8 cellular contexts compared by ENCODE assay signal in genomic region chr6:122838060-122838780, GRCh38. TPM values are rescaled to one million over a fixed set of nuclear protein-coding genes. Genes with fewer than 3 reads are reported as not detected.
A peak's percentile ranks its signal among the peaks of the same experiment; 100 is the strongest.
DNase-seq lines count a peak whose midpoint lies in the region; ATAC-seq, FAIRE-seq and TF ChIP-seq lines count a peak whose summit lies in the region.

No MANE protein-coding gene starts in this region.

- POLR2A ChIA-PET in HepG2 (lab: Yijun Ruan, JAX), result interaction anchor here (1.8 to 2.0 kb wide), 2 partner anchors 49 to 94 kb away, joined by 5 to 18 read pairs; partner anchors contain the start of gene SMPDL3A

- peak; percentile 49; the same call in 1 of the 2 replicates for TF ChIP-seq RAD21 in HepG2 (CRISPR knock-in tag; IDR thresholded peaks at IDR 0.05)

- H3K4me2 ChIP-seq in HepG2 (ENCODE audit: low read depth, low read length), result no peak overlapping the region

- H3K9me3 ChIP-seq in adrenal gland (replicated peaks in 1 of 3) (no peaks in the 10 kb centered on the region), HepG2 (ENCODE audit: low read length) (no peaks in the 10 kb centered on the region), tibial artery (no peaks in the 10 kb centered on the region)

- ATAC-seq in HepG2 (no peak; the same call in 2 of the 3 replicates), sciatic nerve (no peak)

- CTCF ChIA-PET in HepG2 (lab: Yijun Ruan, JAX; ENCODE audit: low intra/inter-chr PET ratio, low total read pairs), result interaction anchor here (1.5 to 3.9 kb wide), 4 partner anchors 49 to 107 kb away, joined by 11 to 119 read pairs (median 46); partner anchors contain the start of gene SMPDL3A

- no TSS peak for BruUV-seq in HepG2 (replicated peaks; lab: Mats Ljungman, UMichigan)

- TF ChIP-seq EP300 in HepG2 (IDR thresholded peaks at IDR 0.05; ENCODE audit: low read depth in 2 of 2, low read length in 2 of 2), result no peak
- TF ChIP-seq EP300 in HepG2 (CRISPR knock-in tag; IDR thresholded peaks at IDR 0.05; ENCODE audit: borderline replicate concordance), result no peak

- no peak overlapping the region for H2AFZ ChIP-seq in HepG2 (ENCODE audit: low read length)

- H3K36me3 ChIP-seq in adrenal gland (replicated peaks in 1 of 2) (no peaks in the 10 kb centered on the region), HepG2 (replicated peaks in 1 of 2; ENCODE audit: control insufficient read depth in 1 of 2, insufficient read depth in 2 of 2, low read length in 2 of 2) (no peaks in the 10 kb centered on the region), tibial artery (no peaks in the 10 kb centered on the region)

- no peak overlapping the region for H3K27ac ChIP-seq in adrenal gland
- no peak overlapping the region for H3K27ac ChIP-seq in HepG2 (ENCODE audit: extremely low read length, insufficient read depth, low read length)
- no peak overlapping the region for H3K27ac ChIP-seq in tibial artery

- no peak for FAIRE-seq in HepG2 (lab: Jason Lieb, UNC)

- H3K4me3 ChIP-seq in adrenal gland, result no peak overlapping the region
- H3K4me3 ChIP-seq in HepG2 (replicated peaks in 1 of 3; ENCODE audit: insufficient read depth in 1 of 3, low read depth in 2 of 3, low read length in 3 of 3), result no peak overlapping the region
- no peak overlapping the region for H3K4me3 ChIP-seq in tibial artery

- intact Hi-C loops in adrenal gland (cut with DNase I), result loop anchor here (2.0 to 5.0 kb wide), 3 partner anchors 91 to 107 kb away; no protein-coding TSS in a partner anchor
- intact Hi-C loops in HepG2 (cut with micrococcal nuclease; ENCODE audit: unreplicated experiment), result loop anchor here (1.0 to 10.0 kb wide), 4 partner anchors 49 to 346 kb away; partner anchors contain the start of genes PKIB and SMPDL3A
- intact Hi-C loops in sciatic nerve (cut with DNase I), result loop anchor here (5.0 kb wide), 1 partner anchor 106 kb away; no protein-coding TSS in a partner anchor
- intact Hi-C loops in tibial artery (cut with DNase I; ENCODE audit: low total_unique reads), result loop anchor here (5.0 kb wide), 1 partner anchor 106 kb away; no protein-coding TSS in a partner anchor

- WGBS in adrenal gland, 4 donors, result 78 to 88% (median 81%) methylated on average over 3 of the region's 3 CpGs
- 18% methylated on average over 3 of the region's 3 CpGs for WGBS in HepG2 (ENCODE audit: low lambda C conversion rate)

- H3K4me1 ChIP-seq in adrenal gland (replicated peaks in 1 of 2) (no peaks in the 10 kb centered on the region), HepG2 (ENCODE audit: insufficient read depth, low read length) (no peaks in the 10 kb centered on the region), tibial artery (no peaks in the 10 kb centered on the region)

- TF ChIP-seq POLR2A in adrenal gland (IDR thresholded peaks at IDR 0.05), result no peak
- TF ChIP-seq POLR2A in HepG2 (IDR thresholded peaks at IDR 0.05; ENCODE audit: insufficient read depth in 1 of 2, low read depth in 2 of 2, low read length in 2 of 2), result no peak

- no peak overlapping the region for H3K9ac ChIP-seq in HepG2 (ENCODE audit: insufficient read depth, low read depth, low read length)

- TF ChIP-seq CTCF in adrenal gland (IDR thresholded peaks at IDR 0.05) (peak; percentile 18 to 51 (median 38)), HepG2 (CRISPR knock-in tag; IDR thresholded peaks at IDR 0.05) (peak; percentile 54), tibial artery (IDR thresholded peaks at IDR 0.05) (no peak)

- H3K27me3 ChIP-seq in adrenal gland (no peaks in the 10 kb centered on the region), HepG2 (ENCODE audit: control insufficient read depth in 1 of 2, insufficient read depth in 2 of 2, low read length in 2 of 2) (peaks cover 0 to 14% of the 10 kb centered on the region in 2 experiments; a peak in 2 of 5 replicates), tibial artery (no peaks in the 10 kb centered on the region)

- in situ Hi-C loops in HepG2 (cut with HindIII; ENCODE audit: extremely low pct_ligation_motif_present, low pct_unique_long_range_greater_than_20kb), result loop anchor here (5.0 to 25.0 kb wide), 3 partner anchors 51 to 351 kb away; partner anchors contain the start of gene SMPDL3A

- peak; percentile 7 for DNase-seq in COR-L47 (lab: John Stamatoyannopoulos, UW)
- DNase-seq in Kasumi-1 (lab: John Stamatoyannopoulos, UW), result peak; percentile 30 to 56
- no peak for DNase-seq in adrenal gland
- peak; percentile 18 for DNase-seq in HepG2 (ENCODE audit: low spot score)
- DNase-seq in sciatic nerve (ENCODE audit: low spot score), result no peak
- DNase-seq in COLO668 (lab: John Stamatoyannopoulos, UW; ENCODE audit: unreplicated experiment), result no peak
- no peak for DNase-seq in tibial artery
- DNase-seq in pons (ENCODE audit: low spot score), result no peak

- no peaks in the 10 kb centered on the region for H3K79me2 ChIP-seq in HepG2 (ENCODE audit: insufficient read depth, low read length)

- no peaks in the 10 kb centered on the region for H4K20me1 ChIP-seq in HepG2 (ENCODE audit: insufficient read depth, low read length)

TF ChIP-seq in HepG2, 621 proteins besides CTCF, POLR2A, EP300 and RAD21 (continues in another document):
- TF ChIP-seq SMC3 (IDR thresholded peaks at IDR 0.05; ENCODE audit: low read length) (peak; percentile 81), HOXA5 (CRISPR knock-in tag; IDR thresholded peaks at IDR 0.05) (no peak), STAG1 (CRISPR knock-in tag; IDR thresholded peaks at IDR 0.05) (peak; percentile 81), ZNF775 (CRISPR knock-in tag; IDR thresholded peaks at IDR 0.05; ENCODE audit: borderline replicate concordance) (no peak), E2F2 (CRISPR knock-in tag; IDR thresholded peaks at IDR 0.05; ENCODE audit: borderline replicate concordance) (no peak), ZFP62 (CRISPR knock-in tag; IDR thresholded peaks at IDR 0.05) (no peak)

RNA-seq across cellular contexts. Expression of gene SMPDL3A, which starts 49.2 kb away (rescaled TPM):
- total RNA-seq in adrenal gland, result 10 to 100 TPM; 19.9 to 42.2 (median 34.0) TPM
- polyA plus RNA-seq in adrenal gland, result 10 to 100 TPM; 10.2 to 42.2 (median 13.6) TPM
- total RNA-seq in HepG2 (2016; rRNA removed; fragmentation: Illumina TruSeq; extraction: Trizol), result 6.4 and 7.8 TPM in 2 replicates
- 1.1 and 2.5 TPM in 2 replicates for total RNA-seq in HepG2 (2016; cell fraction: cytosol; rRNA removed; fragmentation: Illumina TruSeq; extraction: Trizol; ENCODE audit: low read depth)
- 5.6 and 7.8 TPM in 2 replicates for total RNA-seq in HepG2 (2016; cell fraction: insoluble cytoplasmic fraction; rRNA removed; fragmentation: Illumina TruSeq; extraction: Trizol)
- total RNA-seq in HepG2 (2016; cell fraction: membrane; rRNA removed; fragmentation: Illumina TruSeq; extraction: Trizol), result 3.7 and 4.1 TPM in 2 replicates
- total RNA-seq in HepG2 (2016; cell fraction: nucleus; rRNA removed; fragmentation: Illumina TruSeq; extraction: Trizol), result 8.1 and 10.3 TPM in 2 replicates
- polyA plus RNA-seq in HepG2 (2011; rRNA removed), result 17.3 and 21.0 TPM in 2 replicates
- 15.9 and 18.0 TPM in 2 replicates for polyA plus RNA-seq in HepG2 (2011; cell fraction: cytosol; rRNA removed)
- polyA plus RNA-seq in HepG2 (2011; cell fraction: nucleus; rRNA removed), result 9.0 and 11.3 TPM in 2 replicates
- polyA plus RNA-seq in HepG2 (2012), result 25.6 and 33.6 TPM in 2 replicates
- 1.3 and 1.7 TPM in 2 replicates for polyA plus RNA-seq in HepG2 (2016; cell fraction: cytosol; fragmentation: Illumina TruSeq; extraction: Trizol; ENCODE audit: low read depth)
- polyA plus RNA-seq in HepG2 (2016; cell fraction: insoluble cytoplasmic fraction; fragmentation: Illumina TruSeq; extraction: Trizol; ENCODE audit: low read depth), result 6.4 and 9.0 TPM in 2 replicates
- polyA plus RNA-seq in HepG2 (2016; cell fraction: membrane; fragmentation: Illumina TruSeq; extraction: Trizol; ENCODE audit: low read depth), result 3.1 and 4.1 TPM in 2 replicates
- polyA plus RNA-seq in HepG2 (2016; cell fraction: nucleus; fragmentation: Illumina TruSeq; extraction: Trizol; ENCODE audit: insufficient read depth, low read depth), result 12.8 and 14.7 TPM in 2 replicates
- polyA minus RNA-seq in HepG2 (2011; rRNA and poly(A)+ RNA removed; ENCODE audit: low replicate concordance), result 4.9 and 10.4 TPM in 2 replicates
- polyA minus RNA-seq in HepG2 (2011; cell fraction: cytosol; rRNA and poly(A)+ RNA removed), result 10.6 and 11.1 TPM in 2 replicates
- 9.9 and 15.7 TPM in 2 replicates for polyA minus RNA-seq in HepG2 (2011; cell fraction: nucleus; rRNA and poly(A)+ RNA removed)
- 9.3 TPM for total RNA-seq in sciatic nerve

RNA-seq across cellular contexts. Expression of gene FABP7, which starts 58.7 kb away (rescaled TPM):
- total RNA-seq in adrenal gland (not detected), HepG2 (2016; rRNA removed; fragmentation: Illumina TruSeq; extraction: Trizol) (not detected in 2 replicates), sciatic nerve (not detected)
- polyA plus RNA-seq in adrenal gland (not detected), HepG2 (2011; rRNA removed) (not detected in 2 replicates)
- total RNA-seq in HepG2 (2016; cell fraction: cytosol; rRNA removed; fragmentation: Illumina TruSeq; extraction: Trizol; ENCODE audit: low read depth), result not detected in 2 replicates
- not detected in 2 replicates for total RNA-seq in HepG2 (2016; cell fraction: insoluble cytoplasmic fraction; rRNA removed; fragmentation: Illumina TruSeq; extraction: Trizol)
- not detected in 2 replicates for total RNA-seq in HepG2 (2016; cell fraction: membrane; rRNA removed; fragmentation: Illumina TruSeq; extraction: Trizol)
- total RNA-seq in HepG2 (2016; cell fraction: nucleus; rRNA removed; fragmentation: Illumina TruSeq; extraction: Trizol), result not detected in 2 replicates
- not detected in 2 replicates for polyA plus RNA-seq in HepG2 (2011; cell fraction: cytosol; rRNA removed)
- polyA plus RNA-seq in HepG2 (2011; cell fraction: nucleus; rRNA removed), result not detected in 2 replicates
- polyA plus RNA-seq in HepG2 (2012), result not detected in 2 replicates
- not detected in 2 replicates for polyA plus RNA-seq in HepG2 (2016; cell fraction: cytosol; fragmentation: Illumina TruSeq; extraction: Trizol; ENCODE audit: low read depth)
- not detected in 2 replicates for polyA plus RNA-seq in HepG2 (2016; cell fraction: insoluble cytoplasmic fraction; fragmentation: Illumina TruSeq; extraction: Trizol; ENCODE audit: low read depth)
- not detected in 2 replicates for polyA plus RNA-seq in HepG2 (2016; cell fraction: membrane; fragmentation: Illumina TruSeq; extraction: Trizol; ENCODE audit: low read depth)
- polyA plus RNA-seq in HepG2 (2016; cell fraction: nucleus; fragmentation: Illumina TruSeq; extraction: Trizol; ENCODE audit: insufficient read depth, low read depth), result not detected in 2 replicates
- not detected in 2 replicates for polyA minus RNA-seq in HepG2 (2011; rRNA and poly(A)+ RNA removed; ENCODE audit: low replicate concordance)
- not detected in 2 replicates for polyA minus RNA-seq in HepG2 (2011; cell fraction: cytosol; rRNA and poly(A)+ RNA removed)
- polyA minus RNA-seq in HepG2 (2011; cell fraction: nucleus; rRNA and poly(A)+ RNA removed), result not detected in 2 replicates

Comparison
In these comparisons a context has a peak if more than half of its experiments do, and no peak if none do; other contexts are left out.
1. DNase-seq: peak in COR-L47 (single experiment), Kasumi-1 (2 of 2) and HepG2 (single experiment); none in adrenal gland (0 of 7), sciatic nerve (single experiment), COLO668 (single experiment), tibial artery (0 of 2) and pons (single experiment).
2. CTCF ChIP-seq: peak in adrenal gland (6 of 6) and HepG2 (single experiment); none in tibial artery (0 of 2).